Comparison of ENCODE assay signal across 10 cellular contexts in genomic region chr6:158068156-158068892, GRCh38.
DNase-seq lines count a peak whose midpoint lies in the region; ATAC-seq and TF ChIP-seq lines count a peak whose summit lies in the region.
"Had no signal": no experiment of that assay in that cellular context is flagged by ENCODE, and none has a peak within 500 bp of the region (broad histone marks: within the 10 kb centered on the region; RNA-seq: fewer than 3 reads in every experiment).

No MANE protein-coding gene starts in this region.

- peak overlapping the region; percentile 25 for H3K27ac Mint-ChIP-seq in CD8-positive, alpha-beta T cell
- H3K27ac Mint-ChIP-seq in effector memory CD8-positive, alpha-beta T cell: peak overlapping the region; percentile 64 to 70
- H3K27ac Mint-ChIP-seq in progenitor cell of endocrine pancreas: peak overlapping the region; percentile 64
- H3K27ac Mint-ChIP-seq: activated CD4-positive, alpha-beta T cell treated with anti-CD3 and anti-CD28 coated beads, Interleukin-2, amount 10 ng/mL, durations not matched to agents 7 days and 5 days had no signal

- ATAC-seq in CD8-positive, alpha-beta T cell: no peak
- ATAC-seq in PC-3: no peak
- no peak for ATAC-seq in effector memory CD8-positive, alpha-beta T cell (replicated peaks)

- intact Hi-C loops in CD8-positive, alpha-beta T cell (cut with DNase I, micrococcal nuclease): no loop called here
- intact Hi-C loops in PC-3 (cut with micrococcal nuclease): loop anchor here (5.0 kb wide), 1 partner anchor 41 kb away; no protein-coding TSS in a partner anchor

- H3K4me3 ChIP-seq in CD8-positive, alpha-beta T cell (ENCODE audit: low read depth, low read length): no peak overlapping the region
- no peak overlapping the region for H3K4me3 ChIP-seq in PC-3 (ENCODE audit: low read length)

- H3K36me3 Mint-ChIP-seq in CD8-positive, alpha-beta T cell: peaks cover 62% of the 10 kb centered on the region
- peaks cover 3% of the 10 kb centered on the region for H3K36me3 Mint-ChIP-seq in effector memory CD8-positive, alpha-beta T cell (ENCODE audit: insufficient read depth)
- H3K36me3 Mint-ChIP-seq in progenitor cell of endocrine pancreas (ENCODE audit: insufficient read depth): peaks cover 5% of the 10 kb centered on the region

- H3K9me3 ChIP-seq in CD8-positive, alpha-beta T cell (ENCODE audit: low read length): no peaks in the 10 kb centered on the region
- no peaks in the 10 kb centered on the region for H3K9me3 ChIP-seq in PC-3 (ENCODE audit: low read length)

- H3K27me3 ChIP-seq in CD8-positive, alpha-beta T cell (ENCODE audit: insufficient read depth, low read length): no peaks in the 10 kb centered on the region
- no peaks in the 10 kb centered on the region for H3K27me3 ChIP-seq in PC-3 (ENCODE audit: low read length)

- H3K36me3 ChIP-seq in CD8-positive, alpha-beta T cell (ENCODE audit: insufficient read depth, low read length): peaks cover 15% of the 10 kb centered on the region
- 0 out of 2 replicates have a peak, but pooled peaks cover 4% of the 10 kb centered on the region for H3K36me3 ChIP-seq in PC-3 (ENCODE audit: low read depth, low read length)

- peak overlapping the region; percentile 59 for H3K4me2 ChIP-seq in PC-3 (ENCODE audit: low read length)

- H3K27ac ChIP-seq in CD8-positive, alpha-beta T cell (ENCODE audit: low read depth, low read length): no peak overlapping the region
- H3K27ac ChIP-seq in PC-3 (ENCODE audit: low read length): peak overlapping the region; percentile 98
- H3K27ac ChIP-seq: HL-60 had no signal

- CTCF ChIA-PET in CD8-positive, alpha-beta T cell (lab: Charles Lee): interaction anchor here (0.6 to 1.1 kb wide), 3 partner anchors 60 to 424 kb away, joined by 3 read pairs; no protein-coding TSS in a partner anchor
- CTCF ChIA-PET in PC-3 (lab: Charles Lee): interaction anchor here (0.6 kb wide), 1 partner anchor 309 kb away, joined by 5 read pairs; no protein-coding TSS in a partner anchor

- H3K9ac ChIP-seq in PC-3 (ENCODE audit: low read length): peak overlapping the region; percentile 75

- no peaks in the 10 kb centered on the region for H4K20me1 ChIP-seq in PC-3 (ENCODE audit: low read length)

- H3K4me1 ChIP-seq in CD8-positive, alpha-beta T cell (ENCODE audit: insufficient read depth, low read length): peaks cover 8% of the 10 kb centered on the region
- H3K4me1 ChIP-seq in PC-3 (ENCODE audit: insufficient read depth, low read length): peaks cover 46% of the 10 kb centered on the region

- no peaks in the 10 kb centered on the region for H3K9me3 Mint-ChIP-seq in CD8-positive, alpha-beta T cell
- H3K9me3 Mint-ChIP-seq in effector memory CD8-positive, alpha-beta T cell: no peaks in the 10 kb centered on the region
- no peaks in the 10 kb centered on the region for H3K9me3 Mint-ChIP-seq in progenitor cell of endocrine pancreas (ENCODE audit: low read depth)
- H3K9me3 Mint-ChIP-seq: activated CD4-positive, alpha-beta T cell treated with anti-CD3 and anti-CD28 coated beads, Interleukin-2, amount 10 ng/mL, durations not matched to agents 7 days and 5 days had no signal

- no peak overlapping the region for H3K4me3 Mint-ChIP-seq in CD8-positive, alpha-beta T cell
- no peak overlapping the region for H3K4me3 Mint-ChIP-seq in effector memory CD8-positive, alpha-beta T cell
- H3K4me3 Mint-ChIP-seq in progenitor cell of endocrine pancreas (ENCODE audit: low read depth): no peak overlapping the region
- H3K4me3 Mint-ChIP-seq: activated CD4-positive, alpha-beta T cell treated with anti-CD3 and anti-CD28 coated beads, Interleukin-2, amount 10 ng/mL, durations not matched to agents 7 days and 5 days had no signal

- no peaks in the 10 kb centered on the region for H3K27me3 Mint-ChIP-seq in CD8-positive, alpha-beta T cell (ENCODE audit: low read depth)
- H3K27me3 Mint-ChIP-seq in effector memory CD8-positive, alpha-beta T cell: no peaks in the 10 kb centered on the region
- no peaks in the 10 kb centered on the region for H3K27me3 Mint-ChIP-seq in progenitor cell of endocrine pancreas
- H3K27me3 Mint-ChIP-seq: activated CD4-positive, alpha-beta T cell treated with anti-CD3 and anti-CD28 coated beads, Interleukin-2, amount 10 ng/mL, durations not matched to agents 7 days and 5 days had no signal

- POLR2A ChIA-PET in CD8-positive, alpha-beta T cell (lab: Charles Lee): no interaction called here
- POLR2A ChIA-PET in PC-3 (lab: Charles Lee; ENCODE audit: unreplicated experiment): interaction anchor here (0.6 to 0.7 kb wide), 2 partner anchors 43 to 525 kb away, joined by 3 to 4 read pairs; no protein-coding TSS in a partner anchor

- no peaks in the 10 kb centered on the region for H3K9me2 ChIP-seq in PC-3 (replicated peaks; ENCODE audit: low read length)

- DNase-seq in CD8-positive, alpha-beta T cell: no peak
- DNase-seq in PC-3 (no peak), progenitor cell of endocrine pancreas (ENCODE audit: low spot score, unreplicated experiment) (no peak), NCI-H2081 (lab: John Stamatoyannopoulos, UW) (no peak), SIG-M5 (lab: John Stamatoyannopoulos, UW) (no peak), NCI-H1092 (lab: John Stamatoyannopoulos, UW) (no peak), DMS114 treated with DMSO at 0.1 percent for 48 hours (lab: John Stamatoyannopoulos, UW; ENCODE audit: unreplicated experiment) (no peak)
- DNase-seq in effector memory CD8-positive, alpha-beta T cell: no peak
- DNase-seq: activated CD4-positive, alpha-beta T cell treated with anti-CD3 and anti-CD28 coated beads, Interleukin-2, amount 10 ng/mL, durations not matched to agents 7 days and 5 days had no signal

- TF ChIP-seq CTCF in CD8-positive, alpha-beta T cell (IDR thresholded peaks at IDR 0.05): no peak
- no peak for TF ChIP-seq CTCF in PC-3 (conservative IDR thresholded peaks at IDR 0.05; ENCODE audit: low read depth, low read length)
- no peak for TF ChIP-seq CTCF in progenitor cell of endocrine pancreas (IDR thresholded peaks at IDR 0.05; ENCODE audit: unreplicated experiment)

- TSS peak; percentile 97 for BruUV-seq in PC-3 (replicated peaks; lab: Mats Ljungman, UMichigan)

- H3K4me1 Mint-ChIP-seq in CD8-positive, alpha-beta T cell (ENCODE audit: low read depth): peaks cover 6% of the 10 kb centered on the region
- peaks cover 4 to 15% of the 10 kb centered on the region in 2 donors for H3K4me1 Mint-ChIP-seq in effector memory CD8-positive, alpha-beta T cell (ENCODE audit: low read depth in 2 of 2)
- peaks cover 5% of the 10 kb centered on the region for H3K4me1 Mint-ChIP-seq in progenitor cell of endocrine pancreas (ENCODE audit: low read depth)

- H3K79me2 ChIP-seq in PC-3 (ENCODE audit: low read length): no peaks in the 10 kb centered on the region

- H3F3A ChIP-seq in PC-3 (ENCODE audit: low read length, unreplicated experiment): peaks cover 6% of the 10 kb centered on the region

- H2AFZ ChIP-seq in PC-3 (ENCODE audit: low read length): no peak overlapping the region
